In genomic region chr14:91190853-91191252, GRCh38 we compare ENCODE assay signal across 19 cellular contexts.
"Had no signal": no experiment of that assay in that cellular context is flagged by ENCODE, and none has a peak within 500 bp of the region (broad histone marks: within the 10 kb centered on the region; RNA-seq: fewer than 3 reads in every experiment).

No MANE protein-coding gene starts in this region.

- H3K27me3 Mint-ChIP-seq: memory B cell, T-helper 17 cell had no signal

- H3K27me3 ChIP-seq: testis, upper lobe of right lung had no signal

- H3K4me1 ChIP-seq: testis, upper lobe of right lung had no signal

- DNase-seq: activated CD4-positive, alpha-beta T cell treated with anti-CD3 and anti-CD28 coated beads for 48 hours; activated CD8-positive, alpha-beta memory T cell treated with anti-CD3 and anti-CD28 coated beads, Interleukin-2, amount 50 U/mL, for 48 hours; activated naive CD4-positive, alpha-beta T cell treated with Interleukin-2 at 50 U/mL for 16 hours; activated T-cell treated with anti-CD3 and anti-CD28 coated beads, Interleukin-2, amount 50 U/mL, for 4 hours; amygdala; erythroblast; foreskin fibroblast; left colon; occipital lobe; small intestine; stimulated activated CD4-positive, alpha-beta T cell treated with anti-CD3 and anti-CD28 coated beads, Interleukin-2, amount 100 ng/mL, for 24 hours; stimulated activated naive CD4-positive, alpha-beta T cell; T-helper 17 cell; testis; upper lobe of right lung had no signal

- H3K27ac Mint-ChIP-seq: T-helper 17 cell had no signal

- H3K9me3 Mint-ChIP-seq: activated T-cell treated with anti-CD3 and anti-CD28 coated beads, Interleukin-2, amount 50 U/mL, for 4 hours; memory B cell had no signal

- ATAC-seq: activated T-cell treated with anti-CD3 and anti-CD28 coated beads, Interleukin-2, amount 50 U/mL, for 4 hours; left colon; sciatic nerve; T-helper 17 cell; upper lobe of right lung had no signal

- H3K9me3 ChIP-seq: testis, upper lobe of right lung had no signal

- H3K4me1 Mint-ChIP-seq: memory B cell had no signal

- H3K4me3 Mint-ChIP-seq: activated T-cell treated with anti-CD3 and anti-CD28 coated beads, Interleukin-2, amount 50 U/mL, for 4 hours; memory B cell; T-helper 17 cell had no signal

- FAIRE-seq: endometrium, keratinocyte, small intestine had no signal

- H3K27ac ChIP-seq: testis, upper lobe of right lung had no signal

- H3K4me3 ChIP-seq: testis, upper lobe of right lung had no signal
